In the genomic region with DNA sequence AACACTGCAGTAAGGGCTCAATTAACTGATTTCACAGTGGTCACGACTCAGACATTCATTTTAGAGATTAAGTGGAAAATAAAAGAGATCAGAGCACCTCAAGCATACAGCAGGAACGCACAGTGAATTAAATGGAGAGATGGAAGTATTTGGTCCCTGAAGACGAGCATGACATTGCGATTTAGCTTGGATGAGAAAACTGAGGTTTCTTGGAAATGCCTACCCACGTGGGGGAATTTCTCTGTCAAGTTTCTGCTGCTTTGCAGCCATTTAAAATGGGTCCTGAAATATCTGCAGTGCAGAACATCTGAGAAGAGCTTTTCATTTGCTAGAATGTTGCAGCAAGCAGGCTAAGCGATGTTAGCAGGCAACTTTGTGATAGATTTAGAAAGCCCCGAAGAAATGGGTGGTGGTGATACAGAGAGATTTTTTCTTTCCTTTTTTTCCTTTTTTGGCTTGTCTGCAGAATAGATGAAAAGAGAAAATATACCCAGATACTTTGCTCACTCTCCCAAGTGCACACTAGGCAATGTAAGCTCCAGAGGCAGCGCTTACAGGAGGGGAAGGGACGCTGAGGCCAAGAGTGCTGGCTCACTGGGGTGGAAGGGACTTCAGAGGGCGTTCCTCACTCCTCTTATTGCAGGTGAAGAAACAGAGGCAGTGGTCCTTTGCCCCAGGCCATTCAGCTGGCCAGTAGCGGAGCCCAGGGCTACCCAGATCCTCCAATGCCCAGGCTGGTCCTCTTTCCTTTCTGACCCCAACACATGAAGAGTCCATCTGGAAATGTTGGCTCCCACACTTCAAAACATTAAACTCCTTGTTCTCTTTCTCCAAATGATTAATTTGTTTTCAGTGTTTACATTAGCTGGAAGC, we compare ENCODE assay signal across 16 cellular contexts.
A peak's percentile ranks its signal among the peaks of the same experiment; 100 is the strongest.
DNase-seq lines count a peak whose midpoint lies in the region; ATAC-seq and TF ChIP-seq lines count a peak whose summit lies in the region.
"Had no signal": no experiment of that assay in that cellular context is flagged by ENCODE, and none has a peak within 500 bp of the region (broad histone marks: within the 10 kb centered on the region; RNA-seq: fewer than 3 reads in every experiment).

No MANE protein-coding gene starts in this region.

- ATAC-seq in HG03354 (IDR thresholded peaks at IDR 0.05; ENCODE audit: poor library complexity, severe bottlenecking, unreplicated experiment): no peak
- no peak for ATAC-seq in effector memory CD8-positive, alpha-beta T cell (replicated peaks)

- H3K79me2 ChIP-seq in GM23248 (ENCODE audit: insufficient read depth): no peaks in the 10 kb centered on the region

- no peak for DNase-seq in GM23248
- no peak for DNase-seq in ascending aorta (ENCODE audit: low spot score in 2 of 2)
- DNase-seq in fibroblast of the aortic adventitia (ENCODE audit: low read depth): peak; percentile 28
- DNase-seq in activated CD4-positive, alpha-beta T cell treated with anti-CD3 and anti-CD28 coated beads, Interleukin-2, amount 50 U/mL, for 48 hours: no peak
- DNase-seq in effector memory CD8-positive, alpha-beta T cell: no peak
- no peak for DNase-seq in AG08396 (ENCODE audit: low spot score)
- DNase-seq: activated CD8-positive, alpha-beta memory T cell treated with anti-CD3 and anti-CD28 coated beads, Interleukin-2, amount 50 U/mL, for 48 hours; activated naive CD4-positive, alpha-beta T cell treated with anti-CD3 and anti-CD28 coated beads, Interleukin-2, amount 50 U/mL, for 16 hours; NCI-H187 treated with DMSO at 0.1 percent for 48 hours; NCI-H524; retina; stimulated activated CD8-positive, alpha-beta memory T cell treated with anti-CD3 and anti-CD28 coated beads, Interleukin-4, amount 100 ng/mL, for 48 hours; transverse colon had no signal

- intact Hi-C loops in ascending aorta (cut with DNase I): loop anchor here (2.0 to 5.0 kb wide), 3 partner anchors 196 to 400 kb away; a partner anchor contains a TSS

- in situ Hi-C loops in GM23248 (cut with MboI): no loop called here

- H3K36me3 ChIP-seq in GM23248 (ENCODE audit: low read depth): no peaks in the 10 kb centered on the region
- no peaks in the 10 kb centered on the region for H3K36me3 ChIP-seq in ascending aorta
- no peaks in the 10 kb centered on the region for H3K36me3 ChIP-seq in rectal smooth muscle tissue (ENCODE audit: control insufficient read depth, insufficient read depth, low read length)
- H3K36me3 ChIP-seq: transverse colon had no signal

- H3K9ac ChIP-seq in GM23248: no peak overlapping the region
- H3K9ac ChIP-seq in rectal smooth muscle tissue (ENCODE audit: low read length): no peak overlapping the region

- no peaks in the 10 kb centered on the region for H3K9me2 ChIP-seq in GM23248 (ENCODE audit: insufficient read depth)

- H2AFZ ChIP-seq in GM23248: 0 out of 2 replicates have a peak overlapping the region, but pooled peaks have one; percentile 18

- H3K27me3 ChIP-seq in GM23248 (replicated peaks; ENCODE audit: insufficient read depth): peaks cover 8% of the 10 kb centered on the region; the same call in 1 of the 2 replicates
- H3K27me3 ChIP-seq in ascending aorta: no peaks in the 10 kb centered on the region
- no peaks in the 10 kb centered on the region for H3K27me3 ChIP-seq in rectal smooth muscle tissue (ENCODE audit: control insufficient read depth, insufficient read depth, low read length)
- H3K27me3 ChIP-seq: transverse colon had no signal

- H3K27ac ChIP-seq in GM23248: no peak overlapping the region
- H3K27ac ChIP-seq in ascending aorta: peak overlapping the region; percentile 67 to 81
- H3K27ac ChIP-seq in rectal smooth muscle tissue (ENCODE audit: low read depth, low read length): peak overlapping the region; percentile 43

- peak overlapping the region; percentile 44 for H3K4me2 ChIP-seq in GM23248 (ENCODE audit: unreplicated experiment)

- no peaks in the 10 kb centered on the region for H4K20me1 ChIP-seq in GM23248 (ENCODE audit: insufficient read depth)

- TF ChIP-seq CTCF in ascending aorta (IDR thresholded peaks at IDR 0.05) (no peak), fibroblast of the aortic adventitia (IDR thresholded peaks at IDR 0.05; ENCODE audit: insufficient read depth, low read length) (no peak)

- H3K27me3 Mint-ChIP-seq in effector memory CD8-positive, alpha-beta T cell: peaks cover 44 to 45% of the 10 kb centered on the region in 2 donors

- H3K4me3 ChIP-seq in GM23248 (peak overlapping the region; percentile 23; the same call in 1 of the 2 replicates), ascending aorta (peak overlapping the region in 1 of 2 donors; percentile 26), fibroblast of the aortic adventitia (ENCODE audit: low read depth, low read length) (peak overlapping the region; percentile 17), rectal smooth muscle tissue (ENCODE audit: low read length) (no peak overlapping the region)
- H3K4me3 ChIP-seq: transverse colon had no signal

- H3K9me3 Mint-ChIP-seq in effector memory CD8-positive, alpha-beta T cell: no peaks in the 10 kb centered on the region
- H3K9me3 Mint-ChIP-seq: central memory CD8-positive, alpha-beta T cell had no signal

- no peak overlapping the region for H3K27ac Mint-ChIP-seq in effector memory CD8-positive, alpha-beta T cell

- peaks cover 2 to 4% of the 10 kb centered on the region in 2 donors for H3K4me1 Mint-ChIP-seq in effector memory CD8-positive, alpha-beta T cell (ENCODE audit: low read depth in 2 of 2)
- H3K4me1 Mint-ChIP-seq: central memory CD8-positive, alpha-beta T cell had no signal

- WGBS in GM23248 (ENCODE audit: low coverage in 1 of 2, low lambda C conversion rate in 2 of 2, missing lambda C conversion rate in 2 of 2), 2 experiments: 14% methylated on average over 11 of the region's 11 CpGs

- no peak overlapping the region for H3K4me3 Mint-ChIP-seq in effector memory CD8-positive, alpha-beta T cell
- H3K4me3 Mint-ChIP-seq: central memory CD8-positive, alpha-beta T cell had no signal

- H3F3A ChIP-seq in GM23248 (ENCODE audit: insufficient read depth): peaks cover 11% of the 10 kb centered on the region

- no peaks in the 10 kb centered on the region for H3K9me3 ChIP-seq in GM23248 (ENCODE audit: low read depth)
- no peaks in the 10 kb centered on the region for H3K9me3 ChIP-seq in ascending aorta
- H3K9me3 ChIP-seq: transverse colon had no signal

- H3K36me3 Mint-ChIP-seq in effector memory CD8-positive, alpha-beta T cell (ENCODE audit: insufficient read depth): no peaks in the 10 kb centered on the region

- peaks cover 14% of the 10 kb centered on the region; the same call in 1 of the 2 replicates for H3K4me1 ChIP-seq in GM23248 (ENCODE audit: insufficient read depth)
- H3K4me1 ChIP-seq in ascending aorta: peaks cover 5 to 14% of the 10 kb centered on the region in 2 donors
- H3K4me1 ChIP-seq in rectal smooth muscle tissue (ENCODE audit: control insufficient read depth, insufficient read depth, low read length): peaks cover 6% of the 10 kb centered on the region
